Comparison of ENCODE assay signal across 14 cellular contexts in genomic region chr10:86197166-86197790, GRCh38.
"Had no signal": no experiment of that assay in that cellular context is flagged by ENCODE, and none has a peak within 500 bp of the region (broad histone marks: within the 10 kb centered on the region; RNA-seq: fewer than 3 reads in every experiment).

No MANE protein-coding gene starts in this region.

- ATAC-seq: esophagus mucosa; heart right ventricle; left lobe of liver; stimulated activated naive CD8-positive, alpha-beta T cell treated with anti-CD3 and anti-CD28 coated beads, Interleukin-15, Interleukin-2, amounts not matched to agents 100 U/mL and 50 U/mL, for 24 hours had no signal

- FAIRE-seq: endometrium, frontal cortex, islet of Langerhans, small intestine had no signal

- DNase-seq: effector memory CD4-positive, alpha-beta T cell; heart right ventricle; hypothalamus; occipital lobe; small intestine; stimulated activated CD4-positive, alpha-beta T cell treated with anti-CD3 and anti-CD28 coated beads, Interleukin-2, amount 100 ng/mL, for 48 hours; stimulated activated naive CD8-positive, alpha-beta T cell treated with anti-CD3 and anti-CD28 coated beads, Interleukin-15, Interleukin-2, amounts not matched to agents 100 U/mL and 50 U/mL, for 24 hours; testis; transverse colon had no signal

- H3K27me3 ChIP-seq: testis, transverse colon had no signal

- H3K9me3 ChIP-seq: testis, transverse colon had no signal

- H3K4me3 ChIP-seq: heart right ventricle, testis, transverse colon had no signal

- H3K4me1 ChIP-seq: heart right ventricle, testis, transverse colon had no signal

- H3K36me3 ChIP-seq: heart right ventricle, transverse colon had no signal

- H3K27ac ChIP-seq: heart right ventricle, testis, transverse colon had no signal
